ENCODE assay signal across 8 cellular contexts in genomic region chr4:6562931-6563901, GRCh38. TPM values are rescaled to one million over a fixed set of nuclear protein-coding genes. Genes with fewer than 3 reads are reported as not detected.
DNase-seq lines count a peak whose midpoint lies in the region; ATAC-seq and TF ChIP-seq lines count a peak whose summit lies in the region.

No MANE protein-coding gene starts in this region.

- no peaks in the 10 kb centered on the region for H3K36me3 ChIP-seq in CD8-positive, alpha-beta memory T cell (ENCODE audit: insufficient read depth, low read length)
- H3K36me3 ChIP-seq in esophagus squamous epithelium = no peaks in the 10 kb centered on the region

- peaks cover 10 to 22% (median 10%) of the 10 kb centered on the region in 3 donors for H3K4me1 Mint-ChIP-seq in CD8-positive, alpha-beta memory T cell

- CTCF ChIA-PET in CD8-positive, alpha-beta memory T cell (lab: Charles Lee) = interaction anchor here (1.2 kb wide), 1 partner anchor 13 kb away, joined by 3 read pairs; no protein-coding TSS in a partner anchor

- ATAC-seq in GM19351 (IDR thresholded peaks at IDR 0.05; ENCODE audit: unreplicated experiment) (no peak), HG03571 (IDR thresholded peaks at IDR 0.05; ENCODE audit: unreplicated experiment) (no peak), GM21390 (IDR thresholded peaks at IDR 0.05; ENCODE audit: unreplicated experiment) (no peak)

- no peak for TF ChIP-seq POLR2A in NB4 (IDR thresholded peaks at IDR 0.05; ENCODE audit: extremely low read depth, insufficient read length)
- TF ChIP-seq POLR2A in esophagus squamous epithelium (IDR thresholded peaks at IDR 0.05) = no peak

- peaks cover 21% of the 10 kb centered on the region for H3K27me3 ChIP-seq in CD8-positive, alpha-beta memory T cell (ENCODE audit: insufficient read depth, low read length, poor library complexity, severe bottlenecking)
- H3K27me3 ChIP-seq in esophagus squamous epithelium = peaks cover 0 to 74% (median 7%) of the 10 kb centered on the region in 4 donors

- 0% methylated on average over 1 to 14 of the region's 127 CpGs for WGBS in esophagus squamous epithelium, 2 donors

- peaks cover 36 to 64% of the 10 kb centered on the region in 2 donors for H3K27me3 Mint-ChIP-seq in CD8-positive, alpha-beta memory T cell

- H3K27ac Mint-ChIP-seq in CD8-positive, alpha-beta memory T cell = no peak overlapping the region

- no peak for DNase-seq in CD8-positive, alpha-beta memory T cell
- peak; percentile 38 for DNase-seq in NB4 (ENCODE audit: low read depth)
- no peak for DNase-seq in esophagus squamous epithelium (lab: John Stamatoyannopoulos, UW)
- peak; percentile 42 for DNase-seq in occipital lobe (lab: John Stamatoyannopoulos, UW)
- no peak for DNase-seq in activated CD4-positive, CD25-positive, alpha-beta regulatory T cell (lab: John Stamatoyannopoulos, UW)

- H3K4me3 ChIP-seq in CD8-positive, alpha-beta memory T cell (ENCODE audit: low read length) = no peak overlapping the region
- H3K4me3 ChIP-seq in NB4 (ENCODE audit: low read depth, low read length) = no peak overlapping the region
- H3K4me3 ChIP-seq in esophagus squamous epithelium = peak overlapping the region; percentile 26 to 68 (median 54)

- H3K36me3 Mint-ChIP-seq in CD8-positive, alpha-beta memory T cell = peaks cover 0 to 6% (median 0%) of the 10 kb centered on the region in 3 donors

- no peaks in the 10 kb centered on the region for H3K9me3 Mint-ChIP-seq in CD8-positive, alpha-beta memory T cell

- H3K27ac ChIP-seq in CD8-positive, alpha-beta memory T cell (ENCODE audit: low read depth, low read length) = no peak overlapping the region
- peak overlapping the region in 1 of 4 donors; percentile 12 for H3K27ac ChIP-seq in esophagus squamous epithelium

- H3K9me3 ChIP-seq in CD8-positive, alpha-beta memory T cell (ENCODE audit: low read length) = no peaks in the 10 kb centered on the region
- no peaks in the 10 kb centered on the region for H3K9me3 ChIP-seq in esophagus squamous epithelium

- intact Hi-C loops in esophagus squamous epithelium (cut with DNase I) = no loop called here

- POLR2A ChIA-PET in CD8-positive, alpha-beta memory T cell (lab: Charles Lee) = no interaction called here

- TF ChIP-seq CTCF in NB4 (IDR thresholded peaks at IDR 0.05; ENCODE audit: low read depth, low read length) (no peak), esophagus squamous epithelium (IDR thresholded peaks at IDR 0.05) (no peak)

- H3K4me3 Mint-ChIP-seq in CD8-positive, alpha-beta memory T cell = peak overlapping the region in 4 of 7 donors; percentile 31 to 51 (median 36)

- H3K4me1 ChIP-seq in CD8-positive, alpha-beta memory T cell (ENCODE audit: insufficient read depth, low read length) = no peaks in the 10 kb centered on the region
- peaks cover 8 to 35% (median 17%) of the 10 kb centered on the region in 3 donors for H3K4me1 ChIP-seq in esophagus squamous epithelium

RNA-seq across cellular contexts. Expression of gene MAN2B2, which starts 11.8 kb away (rescaled TPM):
- total RNA-seq in CD8-positive, alpha-beta memory T cell = 10 to 100 TPM; 17.5 to 18.3 TPM
- polyA plus RNA-seq in CD8-positive, alpha-beta memory T cell = 33.5 TPM
- total RNA-seq in esophagus squamous epithelium (10 to 100 TPM in 3 of 4 donors, 1 to 10 TPM in 1; 9.0 to 23.3 (median 14.3) TPM), occipital lobe (6.9 TPM)

Comparison
In these comparisons a context has a peak if more than half of its experiments do, and no peak if none do; other contexts are left out.
1. DNase-seq: peak in NB4 (single experiment) and occipital lobe (single experiment); none in CD8-positive, alpha-beta memory T cell (0 of 5), esophagus squamous epithelium (single experiment) and activated CD4-positive, CD25-positive, alpha-beta regulatory T cell (0 of 4).
2. H3K4me3 ChIP-seq: peak in esophagus squamous epithelium (4 of 4); none in CD8-positive, alpha-beta memory T cell (single experiment) and NB4 (single experiment).